35 cellular contexts compared by ENCODE assay signal in the genomic region with DNA sequence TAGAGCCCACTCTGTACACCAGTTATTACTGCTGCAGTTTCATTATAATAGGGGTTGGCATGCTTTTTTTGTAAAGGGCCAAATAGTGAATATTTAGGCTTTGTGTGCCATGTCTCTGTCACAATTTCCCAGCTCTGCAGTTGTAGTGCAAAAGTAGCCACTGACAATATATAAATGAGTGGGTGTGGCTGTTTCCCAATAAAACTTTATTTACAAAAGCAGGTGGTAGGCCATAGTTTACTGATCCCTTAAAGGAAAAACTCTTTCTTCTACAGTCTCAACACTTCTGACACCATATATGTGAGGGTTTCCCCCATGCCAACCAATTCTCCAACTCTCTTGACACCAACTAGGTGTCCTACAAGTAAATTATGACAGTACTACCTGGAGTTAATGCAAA.
"Had no signal": no experiment of that assay in that cellular context is flagged by ENCODE, and none has a peak within 500 bp of the region (broad histone marks: within the 10 kb centered on the region; RNA-seq: fewer than 3 reads in every experiment).

No MANE protein-coding gene starts in this region.

- DNase-seq: Kasumi-1, MG63, MM.1S, MV-4-11, NCI-H1048, NCI-H1092, NCI-H1092 treated with DMSO at 0.1 percent for 48 hours, NCI-H1105, NCI-H1105 treated with DMSO at 0.1 percent for 48 hours, NCI-H1417, NCI-H1417 treated with DMSO at 0.1 percent for 48 hours, NCI-H1436, NCI-H1436 treated with DMSO at 0.1 percent for 48 hours, NCI-H146, NCI-H1694, NCI-H1694 treated with DMSO at 0.1 percent for 48 hours, NCI-H187, NCI-H187 treated with DMSO at 0.1 percent for 48 hours, NCI-H1930, NCI-H2029, NCI-H2029 treated with DMSO at 0.1 percent for 48 hours, NCI-H2081, NCI-H2081 treated with DMSO at 0.1 percent for 48 hours, NCI-H2107, NCI-H2171, NCI-H2171 treated with DMSO at 0.1 percent for 48 hours, NCI-H2227 treated with DMSO at 0.1 percent for 48 hours, NCI-H226, NCI-H345, NCI-H446, NCI-H446 treated with DMSO at 0.1 percent for 48 hours, NCI-H510A, NCI-H510A treated with DMSO at 0.1 percent for 48 hours, NCI-H524, NCI-H524 treated with DMSO at 0.1 percent for 48 hours had no signal

- H3K4me3 ChIP-seq: MG63 had no signal

- H3K36me3 ChIP-seq: MG63 had no signal

- H3K27me3 ChIP-seq: MG63 had no signal
